In the genomic region with DNA sequence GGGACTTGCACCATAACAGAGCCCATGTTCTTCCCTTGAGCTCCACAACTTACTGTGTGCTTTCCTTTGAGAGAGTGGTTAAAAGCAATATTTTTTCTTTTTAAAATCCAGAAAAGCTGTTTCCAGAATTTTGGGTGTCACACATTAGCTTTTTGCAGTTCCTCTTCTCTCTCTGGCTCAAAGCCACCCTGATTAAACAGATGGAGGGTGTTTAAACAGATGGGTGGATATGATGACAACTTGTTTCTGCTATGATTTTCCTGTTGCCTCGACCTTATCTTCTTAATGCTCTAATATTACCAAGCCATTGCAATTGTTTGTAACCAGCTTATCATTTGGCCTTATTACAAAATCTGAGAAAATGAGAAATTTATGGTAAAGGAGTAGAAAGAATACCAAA, we compare ENCODE assay signal across 34 cellular contexts. TPM values are rescaled to one million over a fixed set of nuclear protein-coding genes. Genes with fewer than 3 reads are reported as not detected.
DNase-seq lines count a peak whose midpoint lies in the region; ATAC-seq lines count a peak whose summit lies in the region.
"Had no signal": no experiment of that assay in that cellular context is flagged by ENCODE, and none has a peak within 500 bp of the region (broad histone marks: within the 10 kb centered on the region; RNA-seq: fewer than 3 reads in every experiment).

No MANE protein-coding gene starts in this region.

- no peak for ATAC-seq in HG02885 (IDR thresholded peaks at IDR 0.05; ENCODE audit: poor library complexity, unreplicated experiment)
- no peak for ATAC-seq in naive thymus-derived CD8-positive, alpha-beta T cell
- ATAC-seq: mucosa of descending colon, PC-3 had no signal

- H3K36me3 Mint-ChIP-seq in naive thymus-derived CD8-positive, alpha-beta T cell, result peaks cover 0 to 2% (median 0%) of the 10 kb centered on the region in 3 donors
- H3K36me3 Mint-ChIP-seq: activated naive CD8-positive, alpha-beta T cell treated with anti-CD3 and anti-CD28 coated beads, Interleukin-2, amount 10 ng/mL, durations not matched to agents 7 days and 5 days; CD8-positive, alpha-beta memory T cell had no signal

- H3K4me1 Mint-ChIP-seq in naive thymus-derived CD8-positive, alpha-beta T cell, result no peaks in the 10 kb centered on the region
- H3K4me1 Mint-ChIP-seq: activated CD4-positive, alpha-beta T cell treated with anti-CD3 and anti-CD28 coated beads, Interleukin-2, amount 10 ng/mL, durations not matched to agents 24 days and 14 days; CD8-positive, alpha-beta memory T cell; nephron had no signal

- H3K27ac Mint-ChIP-seq in naive thymus-derived CD8-positive, alpha-beta T cell, result no peak overlapping the region
- H3K27ac Mint-ChIP-seq: activated CD4-positive, alpha-beta T cell treated with anti-CD3 and anti-CD28 coated beads, Interleukin-2, amount 10 ng/mL, durations not matched to agents 24 days and 14 days; activated naive CD8-positive, alpha-beta T cell treated with anti-CD3 and anti-CD28 coated beads, Interleukin-2, amount 10 ng/mL, durations not matched to agents 7 days and 5 days; CD8-positive, alpha-beta memory T cell; nephron; T-helper 2 cell treated with Interferon-gamma antibody and Interleukin-4, amounts not matched to agents 5 μg/mL and 100 μg/mL, for 36 hours had no signal

- H3K4me3 Mint-ChIP-seq in naive thymus-derived CD8-positive, alpha-beta T cell, result no peak overlapping the region
- H3K4me3 Mint-ChIP-seq: activated CD4-positive, alpha-beta T cell treated with anti-CD3 and anti-CD28 coated beads, Interleukin-2, amount 10 ng/mL, durations not matched to agents 24 days and 14 days; activated naive CD8-positive, alpha-beta T cell treated with anti-CD3 and anti-CD28 coated beads, Interleukin-2, amount 10 ng/mL, durations not matched to agents 7 days and 5 days; CD8-positive, alpha-beta memory T cell; nephron; T-helper 2 cell treated with Interferon-gamma antibody and Interleukin-4, amounts not matched to agents 5 μg/mL and 100 μg/mL, for 36 hours had no signal

- peaks cover 0 to 10% (median 6%) of the 10 kb centered on the region in 5 donors for H3K27me3 Mint-ChIP-seq in naive thymus-derived CD8-positive, alpha-beta T cell

- H3K9me3 Mint-ChIP-seq in naive thymus-derived CD8-positive, alpha-beta T cell, result no peaks in the 10 kb centered on the region
- H3K9me3 Mint-ChIP-seq: activated CD4-positive, alpha-beta T cell treated with anti-CD3 and anti-CD28 coated beads, Interleukin-2, amount 10 ng/mL, durations not matched to agents 24 days and 14 days; activated naive CD8-positive, alpha-beta T cell treated with anti-CD3 and anti-CD28 coated beads, Interleukin-2, amount 10 ng/mL, durations not matched to agents 7 days and 5 days; nephron; T-helper 2 cell treated with Interferon-gamma antibody and Interleukin-4, amounts not matched to agents 5 μg/mL and 100 μg/mL, for 36 hours had no signal

- peak; percentile 26 to 53 for DNase-seq in NCI-H524 (lab: John Stamatoyannopoulos, UW)
- no peak for DNase-seq in NCI-H524 treated with DMSO at 0.1 percent for 48 hours (lab: John Stamatoyannopoulos, UW)
- peak; percentile 71 for DNase-seq in NCI-H1694 (lab: John Stamatoyannopoulos, UW)
- DNase-seq in OCI-M1 (lab: John Stamatoyannopoulos, UW), result peak; percentile 40
- DNase-seq in inferior parietal cortex (ENCODE audit: extremely low spot score), result peak; percentile 27
- no peak for DNase-seq in naive thymus-derived CD8-positive, alpha-beta T cell
- no peak for DNase-seq in SIG-M5 (lab: John Stamatoyannopoulos, UW)
- DNase-seq: ACHN; activated CD4-positive, alpha-beta T cell treated with anti-CD3 and anti-CD28 coated beads, Interleukin-2, amount 10 ng/mL, durations not matched to agents 24 days and 14 days; activated CD8-positive, alpha-beta memory T cell treated with anti-CD3 and anti-CD28 coated beads for 24 hours; activated gamma-delta T cell; activated naive CD8-positive, alpha-beta T cell treated with anti-CD3 and anti-CD28 coated beads, Interleukin-2, amount 10 ng/mL, durations not matched to agents 7 days and 5 days; activated T-cell treated with anti-CD3 and anti-CD28 coated beads, Interleukin-2, amount 50 U/mL, for 1 hour; aorta; BE2C; CD8-positive, alpha-beta memory T cell; DND-41; mammary epithelial cell; mucosa of descending colon; NCI-H187; NK-92 treated with Interleukin-12 subunit alpha and Interleukin-12 subunit beta, amount 100 ng/mL, for 24 hours; PC-3; SHP77 treated with DMSO at 0.1 percent for 48 hours; stimulated activated CD4-positive, alpha-beta T cell treated with anti-CD3 and anti-CD28 coated beads, Interleukin-4, amount 100 ng/mL, for 4 hours had no signal

- POLR2A ChIA-PET in naive thymus-derived CD8-positive, alpha-beta T cell (lab: Charles Lee), result no interaction called here

RNA-seq across cellular contexts. Expression of a gene that starts 22.9 kb away (rescaled TPM):
- total RNA-seq in naive thymus-derived CD8-positive, alpha-beta T cell, result 1 to 10 TPM; 4.9 to 8.9 TPM
- under 1 TPM in 2 of 3 donors, not detected in 1; 0.52 to 0.66 TPM for polyA plus RNA-seq in naive thymus-derived CD8-positive, alpha-beta T cell
- total RNA-seq: activated CD4-positive, alpha-beta T cell treated with anti-CD3 and anti-CD28 coated beads, Interleukin-2, amount 10 ng/mL, durations not matched to agents 24 days and 14 days; aorta; bronchial epithelial cell; endothelial cell of umbilical vein; frontal cortex; LHCN-M2; mammary epithelial cell; omental fat pad; PC-3; pulmonary artery endothelial cell; tibial nerve had no signal
- polyA plus RNA-seq: aorta; CD8-positive, alpha-beta memory T cell; endothelial cell of umbilical vein had no signal

RNA-seq across cellular contexts. Expression of a gene that starts 37.9 kb away (rescaled TPM):
- total RNA-seq in naive thymus-derived CD8-positive, alpha-beta T cell, result 10 to 100 TPM; 87.8 to 88.7 TPM
- polyA plus RNA-seq in naive thymus-derived CD8-positive, alpha-beta T cell, result 10 to 100 TPM in 2 of 3 donors, 1 to 10 TPM in 1; 8.1 to 14.0 (median 13.1) TPM

Comparison
In these comparisons a context has a peak if more than half of its experiments do, and no peak if none do; other contexts are left out.
1. DNase-seq: peak in NCI-H524 (2 of 2), NCI-H1694 (single experiment), OCI-M1 (single experiment) and inferior parietal cortex (single experiment); none in NCI-H524 treated with DMSO at 0.1 percent for 48 hours (single experiment), naive thymus-derived CD8-positive, alpha-beta T cell (0 of 10) and SIG-M5 (single experiment).